9 cellular contexts compared by ENCODE assay signal in genomic region chr22:46262449-46263207, GRCh38. TPM values are rescaled to one million over a fixed set of nuclear protein-coding genes. Genes with fewer than 3 reads are reported as not detected.
A peak's percentile ranks its signal among the peaks of the same experiment; 100 is the strongest.
DNase-seq lines count a peak whose midpoint lies in the region; ATAC-seq, FAIRE-seq and TF ChIP-seq lines count a peak whose summit lies in the region.
"Had no signal": no experiment of that assay in that cellular context is flagged by ENCODE, and none has a peak within 500 bp of the region (broad histone marks: within the 10 kb centered on the region; RNA-seq: fewer than 3 reads in every experiment).

No MANE protein-coding gene starts in this region.

- H3K9me3 ChIP-seq in HUES6 (ENCODE audit: control insufficient read depth, insufficient read depth, low read depth, low read length) (peaks cover 39% of the 10 kb centered on the region), astrocyte (ENCODE audit: insufficient read depth, low read depth, low read length) (peaks cover 2% of the 10 kb centered on the region), hepatocyte (ENCODE audit: low read depth) (no peaks in the 10 kb centered on the region), small intestine (ENCODE audit: control insufficient read depth, low read depth) (no peaks in the 10 kb centered on the region)

- ATAC-seq in HG03025 (IDR thresholded peaks at IDR 0.05; ENCODE audit: low FRiP score, unreplicated experiment) = no peak

- peaks cover 7% of the 10 kb centered on the region for H3K36me3 Mint-ChIP-seq in astrocyte (ENCODE audit: low read depth, unreplicated experiment)

- no peaks in the 10 kb centered on the region for H3K36me3 ChIP-seq in HUES6 (ENCODE audit: control insufficient read depth, insufficient read depth, low read length)
- no peaks in the 10 kb centered on the region for H3K36me3 ChIP-seq in astrocyte (ENCODE audit: insufficient read depth, low read length)
- no peaks in the 10 kb centered on the region for H3K36me3 ChIP-seq in hepatocyte (replicated peaks; ENCODE audit: insufficient read depth, low read depth)
- no peaks in the 10 kb centered on the region for H3K36me3 ChIP-seq in small intestine (ENCODE audit: control insufficient read depth in 2 of 2, insufficient read depth in 2 of 2, low read length in 2 of 2)

- peak overlapping the region; percentile 51 for H2AFZ ChIP-seq in astrocyte (ENCODE audit: low read depth, low read length)
- no peak overlapping the region for H2AFZ ChIP-seq in hepatocyte

- H3K27ac Mint-ChIP-seq in astrocyte (ENCODE audit: unreplicated experiment) = no peak overlapping the region

- H3K4me1 ChIP-seq in HUES6 (ENCODE audit: control insufficient read depth, insufficient read depth, low read length) = no peaks in the 10 kb centered on the region
- H3K4me1 ChIP-seq in astrocyte (ENCODE audit: insufficient read depth, low read length) = no peaks in the 10 kb centered on the region
- peaks cover 4% of the 10 kb centered on the region for H3K4me1 ChIP-seq in hepatocyte (ENCODE audit: insufficient read depth)
- H3K4me1 ChIP-seq in small intestine (ENCODE audit: control insufficient read depth in 2 of 2, insufficient read depth in 1 of 2, low read depth in 1 of 2, low read length in 1 of 2) = peaks cover 0 to 4% of the 10 kb centered on the region in 2 donors

- peak overlapping the region; percentile 38; the same call in 1 of the 2 replicates for H3K4me3 ChIP-seq in HUES6 (ENCODE audit: low read depth, low read length)
- no peak overlapping the region for H3K4me3 ChIP-seq in astrocyte (ENCODE audit: insufficient read depth, low read depth, low read length)
- no peak overlapping the region for H3K4me3 ChIP-seq in hepatocyte
- peak overlapping the region in 1 of 2 donors; percentile 50 for H3K4me3 ChIP-seq in small intestine (ENCODE audit: low read depth in 1 of 2, low read length in 2 of 2)

- H3K27ac ChIP-seq in HUES6 (ENCODE audit: low read depth, low read length) (no peak overlapping the region), astrocyte (ENCODE audit: low read depth, low read length) (no peak overlapping the region), hepatocyte (no peak overlapping the region), small intestine (ENCODE audit: low read depth in 1 of 2, low read length in 1 of 2) (peak overlapping the region; percentile 18 to 67)

- H3K79me2 ChIP-seq in astrocyte (ENCODE audit: insufficient read depth, low read length) = no peaks in the 10 kb centered on the region
- no peaks in the 10 kb centered on the region for H3K79me2 ChIP-seq in hepatocyte

- WGBS in hepatocyte (ENCODE audit: low lambda C conversion rate, missing lambda C conversion rate) = 18% methylated on average over 67 of the region's 107 CpGs
- WGBS in small intestine, 3 donors = 12 to 32% (median 31%) methylated on average over 66 to 107 of the region's 107 CpGs

- no peak overlapping the region for H3K9ac ChIP-seq in HUES6 (ENCODE audit: low read length)
- H3K9ac ChIP-seq in astrocyte (ENCODE audit: low read length) = no peak overlapping the region

- no peaks in the 10 kb centered on the region for H3K4me1 Mint-ChIP-seq in astrocyte (ENCODE audit: low read depth, unreplicated experiment)

- DNase-seq in astrocyte (ENCODE audit: low read depth) (peak; percentile 24), hepatocyte (ENCODE audit: low spot score) (peak; percentile 59), small intestine (peak; percentile 71), GM19238 (ENCODE audit: insufficient read length, low spot score) (no peak), GM19240 (ENCODE audit: insufficient read length, low spot score) (no peak), NCI-H146 treated with DMSO at 0.1 percent for 48 hours (lab: John Stamatoyannopoulos, UW; ENCODE audit: unreplicated experiment) (no peak)

- TF ChIP-seq CTCF in astrocyte (IDR thresholded peaks at IDR 0.05; ENCODE audit: insufficient read depth, low read depth, low read length) (no peak), hepatocyte (IDR thresholded peaks at IDR 0.05; ENCODE audit: poor library complexity) (peak; percentile 35)

- peaks cover 34% of the 10 kb centered on the region for H3K9me3 Mint-ChIP-seq in astrocyte (ENCODE audit: unreplicated experiment)

- H4K20me1 ChIP-seq in astrocyte (ENCODE audit: insufficient read depth, low read length) (no peaks in the 10 kb centered on the region), hepatocyte (ENCODE audit: insufficient read depth, poor library complexity, severe bottlenecking) (no peaks in the 10 kb centered on the region)

- H3K4me3 Mint-ChIP-seq in astrocyte (ENCODE audit: unreplicated experiment) = no peak overlapping the region

- no peaks in the 10 kb centered on the region for H3K9me2 ChIP-seq in hepatocyte (replicated peaks; ENCODE audit: insufficient read depth)

- peaks cover 71% of the 10 kb centered on the region for H3K27me3 ChIP-seq in HUES6 (ENCODE audit: control insufficient read depth, insufficient read depth, low read length)
- H3K27me3 ChIP-seq in astrocyte (ENCODE audit: insufficient read depth, low read length) = peaks cover 15% of the 10 kb centered on the region
- H3K27me3 ChIP-seq in hepatocyte = peaks cover 27% of the 10 kb centered on the region
- H3K27me3 ChIP-seq in small intestine (ENCODE audit: control insufficient read depth in 2 of 2, insufficient read depth in 2 of 2, low read length in 2 of 2) = no peaks in the 10 kb centered on the region

- no peak for FAIRE-seq in astrocyte (lab: Jason Lieb, UNC)
- no peak for FAIRE-seq in small intestine (lab: Jason Lieb, UNC)

- H3K27me3 Mint-ChIP-seq in astrocyte (ENCODE audit: low read depth, unreplicated experiment) = peaks cover 59% of the 10 kb centered on the region

- H3K4me2 ChIP-seq in astrocyte (ENCODE audit: low read length) (peak overlapping the region; percentile 52), hepatocyte (peak overlapping the region; percentile 59)

RNA-seq across cellular contexts. Expression of gene PKDREJ, which starts 0.5 kb away (rescaled TPM):
- total RNA-seq in astrocyte = not detected in 2 replicates
- total RNA-seq in hepatocyte = 0.16 TPM in 1 of 2 replicates, not detected in the other
- polyA plus RNA-seq in hepatocyte = 0.16 TPM in 1 of 2 replicates, not detected in the other
- under 1 TPM in 2 of 3 donors, not detected in 1; 0.27 TPM for polyA plus RNA-seq in small intestine
- total RNA-seq: myocyte had no signal

RNA-seq across cellular contexts. Expression of gene TTC38, which starts 5.2 kb away (rescaled TPM):
- total RNA-seq in astrocyte (15.0 and 16.1 TPM in 2 replicates), hepatocyte (62.4 and 85.8 TPM in 2 replicates)
- polyA plus RNA-seq in hepatocyte (44.3 and 48.3 TPM in 2 replicates), small intestine (100 to 1,000 TPM in 2 of 3 donors, 10 to 100 TPM in 1; 83.5 to 231 (median 191) TPM)

RNA-seq across cellular contexts. Expression of gene CDPF1, which starts 12.5 kb away (rescaled TPM):
- 5.4 and 5.7 TPM in 2 replicates for total RNA-seq in astrocyte
- total RNA-seq in hepatocyte = 11.1 and 13.6 TPM in 2 replicates
- 8.2 and 16.7 TPM in 2 replicates for polyA plus RNA-seq in hepatocyte
- 10 to 100 TPM in 2 of 3 donors, 1 to 10 TPM in 1; 7.4 to 13.2 (median 10.7) TPM for polyA plus RNA-seq in small intestine

RNA-seq across cellular contexts. Expression of gene GTSE1, which starts 34.0 kb away (rescaled TPM):
- 2.4 and 4.1 TPM in 2 replicates for total RNA-seq in astrocyte
- 2.6 and 4.4 TPM in 2 replicates for total RNA-seq in hepatocyte
- 4.1 and 5.9 TPM in 2 replicates for polyA plus RNA-seq in hepatocyte
- polyA plus RNA-seq in small intestine = 10 to 100 TPM in 1 of 3 donors, 1 to 10 TPM in 1, under 1 TPM in 1; 0.27 to 13.8 (median 1.1) TPM

Comparison
In these comparisons a context has a peak if more than half of its experiments do, and no peak if none do; other contexts are left out.
1. H3K27ac ChIP-seq: peak in small intestine (2 of 2); none in HUES6 (single experiment), astrocyte (single experiment) and hepatocyte (single experiment).
2. DNase-seq: peak in astrocyte (single experiment), hepatocyte (single experiment) and small intestine (single experiment); none in GM19238 (single experiment), GM19240 (single experiment) and NCI-H146 treated with DMSO at 0.1 percent for 48 hours (single experiment).